24 cellular contexts compared by ENCODE assay signal in genomic region chr11:38046571-38047135, GRCh38.
"Had no signal": no experiment of that assay in that cellular context is flagged by ENCODE, and none has a peak within 500 bp of the region (broad histone marks: within the 10 kb centered on the region; RNA-seq: fewer than 3 reads in every experiment).

No MANE protein-coding gene starts in this region.

- H3K9me3 ChIP-seq: ascending aorta, colonic mucosa, left ventricle myocardium inferior, neutrophil, testis, transverse colon, uterus had no signal

- H3K36me3 ChIP-seq: ascending aorta, cardiac muscle cell, colonic mucosa, left ventricle myocardium inferior, neutrophil, transverse colon, uterus had no signal

- H3K27ac Mint-ChIP-seq: activated CD8-positive, alpha-beta T cell treated with anti-CD3 and anti-CD28 coated beads for 36 hours; activated naive CD4-positive, alpha-beta T cell treated with anti-CD3 and anti-CD28 coated beads, Interleukin-2, amount 50 U/mL, for 72 hours; activated T-cell treated with anti-CD3 and anti-CD28 coated beads, Interleukin-2, amount 50 U/mL, for 72 hours; brain; nephron had no signal

- H3K27me3 ChIP-seq: ascending aorta, cardiac muscle cell, colonic mucosa, neutrophil, testis, transverse colon, uterus had no signal

- H3K4me1 ChIP-seq: ascending aorta, colonic mucosa, left ventricle myocardium inferior, testis, transverse colon, uterus had no signal

- H3K4me3 Mint-ChIP-seq: activated CD8-positive, alpha-beta T cell treated with anti-CD3 and anti-CD28 coated beads for 36 hours; activated T-cell treated with anti-CD3 and anti-CD28 coated beads, Interleukin-2, amount 50 U/mL, for 72 hours; brain; nephron had no signal

- H3K9me3 Mint-ChIP-seq: brain, nephron had no signal

- H3K4me3 ChIP-seq: ascending aorta, cardiac muscle cell, colonic mucosa, left ventricle myocardium inferior, lung, skin epidermis, testis, transverse colon, uterus had no signal

- H3K27me3 Mint-ChIP-seq: activated CD8-positive, alpha-beta T cell treated with anti-CD3 and anti-CD28 coated beads for 36 hours had no signal

- ATAC-seq: activated CD8-positive, alpha-beta T cell treated with anti-CD3 and anti-CD28 coated beads for 36 hours; activated naive CD4-positive, alpha-beta T cell treated with anti-CD3 and anti-CD28 coated beads, Interleukin-2, amount 50 U/mL, for 72 hours; activated T-cell treated with anti-CD3 and anti-CD28 coated beads, Interleukin-2, amount 50 U/mL, for 72 hours; sciatic nerve; stimulated activated naive CD8-positive, alpha-beta T cell treated with anti-CD3 and anti-CD28 coated beads, Interleukin-15, Interleukin-2, amounts not matched to agents 100 U/mL and 50 U/mL, for 24 hours had no signal

- DNase-seq: activated CD4-positive, alpha-beta T cell treated with anti-CD3 and anti-CD28 coated beads, Interleukin-2, amount 50 U/mL, for 1 hour; activated CD8-positive, alpha-beta T cell treated with anti-CD3 and anti-CD28 coated beads for 36 hours; activated naive CD4-positive, alpha-beta T cell; activated T-cell treated with anti-CD3 and anti-CD28 coated beads, Interleukin-2, amount 50 U/mL, for 72 hours; cerebellar nuclear complex; colonic mucosa; effector CD8-positive, alpha-beta T cell; left ventricle myocardium inferior; stimulated activated CD4-positive, alpha-beta T cell treated with anti-CD3 and anti-CD28 coated beads, Interleukin-12 subunit alpha, Interleukin-12 subunit beta, amount 100 ng/mL, for 4 hours; stimulated activated CD4-positive, alpha-beta T cell treated with anti-CD3 and anti-CD28 coated beads, Interleukin-4, amount 100 ng/mL, for 1 hour; stimulated activated naive CD8-positive, alpha-beta T cell treated with anti-CD3 and anti-CD28 coated beads, Interleukin-15, Interleukin-2, amounts not matched to agents 100 U/mL and 50 U/mL, for 24 hours; T-helper 2 cell; testis; transverse colon; uterus had no signal

- H3K27ac ChIP-seq: ascending aorta, cardiac muscle cell, colonic mucosa, left ventricle myocardium inferior, neutrophil, skin epidermis, testis, transverse colon, uterus had no signal

- H3K36me3 Mint-ChIP-seq: activated naive CD4-positive, alpha-beta T cell treated with anti-CD3 and anti-CD28 coated beads, Interleukin-2, amount 50 U/mL, for 72 hours; brain had no signal

- H3K4me1 Mint-ChIP-seq: brain, nephron had no signal
